ENCODE assay signal across 35 cellular contexts in the genomic region with DNA sequence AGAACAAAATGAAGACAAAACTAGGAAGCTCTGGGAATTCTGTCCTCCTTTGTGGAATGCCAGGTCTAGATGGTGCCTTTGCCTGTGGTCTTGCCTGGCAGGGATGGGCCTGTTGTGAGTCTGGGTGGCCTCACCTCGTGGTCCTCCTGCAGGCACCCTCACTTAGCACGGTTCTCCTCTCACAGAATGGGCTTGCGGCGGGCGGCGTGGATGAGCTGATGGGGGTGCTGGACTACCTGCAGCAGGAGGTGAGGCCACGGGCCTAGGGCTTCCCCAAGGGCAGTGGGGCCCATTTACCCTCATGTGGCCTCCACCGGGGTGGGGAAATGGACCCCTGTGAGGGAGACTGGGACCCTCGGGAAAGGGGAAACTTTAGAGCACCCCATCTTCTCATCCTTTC.
"Had no signal": no experiment of that assay in that cellular context is flagged by ENCODE, and none has a peak within 500 bp of the region (broad histone marks: within the 10 kb centered on the region; RNA-seq: fewer than 3 reads in every experiment).

No MANE protein-coding gene starts in this region.

- H3K4me3 ChIP-seq: MG63 had no signal

- H3K9me3 ChIP-seq: MG63 had no signal

- H3K36me3 ChIP-seq: MG63 had no signal

- DNase-seq: Kasumi-1, MG63, MM.1S, MV-4-11, NCI-H1048, NCI-H1092, NCI-H1092 treated with DMSO at 0.1 percent for 48 hours, NCI-H1105, NCI-H1105 treated with DMSO at 0.1 percent for 48 hours, NCI-H1417, NCI-H1417 treated with DMSO at 0.1 percent for 48 hours, NCI-H1436, NCI-H1436 treated with DMSO at 0.1 percent for 48 hours, NCI-H146, NCI-H1694, NCI-H1694 treated with DMSO at 0.1 percent for 48 hours, NCI-H187, NCI-H187 treated with DMSO at 0.1 percent for 48 hours, NCI-H1930, NCI-H2029, NCI-H2029 treated with DMSO at 0.1 percent for 48 hours, NCI-H2081, NCI-H2081 treated with DMSO at 0.1 percent for 48 hours, NCI-H2107, NCI-H2171, NCI-H2171 treated with DMSO at 0.1 percent for 48 hours, NCI-H2227 treated with DMSO at 0.1 percent for 48 hours, NCI-H226, NCI-H345, NCI-H446, NCI-H446 treated with DMSO at 0.1 percent for 48 hours, NCI-H510A, NCI-H510A treated with DMSO at 0.1 percent for 48 hours, NCI-H524, NCI-H524 treated with DMSO at 0.1 percent for 48 hours had no signal
